19 cellular contexts compared by ENCODE assay signal in genomic region chr1:43716559-43717281, GRCh38. TPM values are rescaled to one million over a fixed set of nuclear protein-coding genes. Genes with fewer than 3 reads are reported as not detected.
DNase-seq lines count a peak whose midpoint lies in the region; TF ChIP-seq lines count a peak whose summit lies in the region.
"Had no signal": no experiment of that assay in that cellular context is flagged by ENCODE, and none has a peak within 500 bp of the region (broad histone marks: within the 10 kb centered on the region; RNA-seq: fewer than 3 reads in every experiment).

No MANE protein-coding gene starts in this region.

- no peak for TF ChIP-seq CTCF in AG10803 (conservative IDR thresholded peaks at IDR 0.05; ENCODE audit: low read length)
- TF ChIP-seq CTCF in fibroblast of mammary gland (conservative IDR thresholded peaks at IDR 0.05; ENCODE audit: control insufficient read depth, insufficient read depth, low read depth, low read length): no peak
- TF ChIP-seq CTCF in osteocyte (IDR thresholded peaks at IDR 0.05): no peak
- TF ChIP-seq CTCF in colonic mucosa (IDR thresholded peaks at IDR 0.05): no peak
- TF ChIP-seq CTCF in nephron progenitor cell (IDR thresholded peaks at IDR 0.05): no peak

- no peak overlapping the region for H3K9ac ChIP-seq in colonic mucosa (ENCODE audit: low read depth in 2 of 2, low read length in 2 of 2)

- H3K27me3 Mint-ChIP-seq in osteocyte (ENCODE audit: unreplicated experiment): no peaks in the 10 kb centered on the region
- no peaks in the 10 kb centered on the region for H3K27me3 Mint-ChIP-seq in activated naive CD4-positive, alpha-beta T cell treated with anti-CD3 and anti-CD28 coated beads, Interleukin-2, amount 10 ng/mL, durations not matched to agents 7 days and 5 days
- no peaks in the 10 kb centered on the region for H3K27me3 Mint-ChIP-seq in nephron progenitor cell (ENCODE audit: low read depth, poor library complexity)

- CTCF ChIA-PET in activated naive CD4-positive, alpha-beta T cell treated with anti-CD3 and anti-CD28 coated beads, Interleukin-2, amount 10 ng/mL, durations not matched to agents 7 days and 5 days (lab: Charles Lee): no interaction called here

- H3K27ac Mint-ChIP-seq in osteocyte (ENCODE audit: unreplicated experiment): peak overlapping the region; percentile 54
- H3K27ac Mint-ChIP-seq in activated naive CD4-positive, alpha-beta T cell treated with anti-CD3 and anti-CD28 coated beads, Interleukin-2, amount 10 ng/mL, durations not matched to agents 7 days and 5 days: no peak overlapping the region
- H3K27ac Mint-ChIP-seq in nephron progenitor cell: no peak overlapping the region
- H3K27ac Mint-ChIP-seq: H9 had no signal

- no peaks in the 10 kb centered on the region for H3K9me3 ChIP-seq in colonic mucosa

- no peak overlapping the region for H3K4me3 Mint-ChIP-seq in osteocyte (ENCODE audit: unreplicated experiment)
- no peak overlapping the region for H3K4me3 Mint-ChIP-seq in activated naive CD4-positive, alpha-beta T cell treated with anti-CD3 and anti-CD28 coated beads, Interleukin-2, amount 10 ng/mL, durations not matched to agents 7 days and 5 days
- no peak overlapping the region for H3K4me3 Mint-ChIP-seq in nephron progenitor cell
- H3K4me3 Mint-ChIP-seq: H9 had no signal

- H3K36me3 Mint-ChIP-seq in osteocyte (ENCODE audit: unreplicated experiment): no peaks in the 10 kb centered on the region
- H3K36me3 Mint-ChIP-seq in activated naive CD4-positive, alpha-beta T cell treated with anti-CD3 and anti-CD28 coated beads, Interleukin-2, amount 10 ng/mL, durations not matched to agents 7 days and 5 days: peaks cover 7% of the 10 kb centered on the region
- no peaks in the 10 kb centered on the region for H3K36me3 Mint-ChIP-seq in nephron progenitor cell (ENCODE audit: low read depth)

- no peaks in the 10 kb centered on the region for H3K36me3 ChIP-seq in colonic mucosa

- H3K27ac ChIP-seq in colonic mucosa: no peak overlapping the region
- H3K27ac ChIP-seq: HL-60 had no signal

- DNase-seq in AG10803 (ENCODE audit: low read depth) (peak; percentile 14), NCI-H69 (lab: John Stamatoyannopoulos, UW) (peak; percentile 3), fibroblast of mammary gland (ENCODE audit: low read depth) (peak; percentile 56), osteocyte (ENCODE audit: extremely low spot score, unreplicated experiment) (no peak), colonic mucosa (no peak), NCI-H526 treated with DMSO at 0.1 percent for 48 hours (lab: John Stamatoyannopoulos, UW) (no peak), nephron progenitor cell (no peak)
- no peak for DNase-seq in activated naive CD4-positive, alpha-beta T cell treated with anti-CD3 and anti-CD28 coated beads, Interleukin-2, amount 10 ng/mL, durations not matched to agents 7 days and 5 days
- DNase-seq: C1 segment of cervical spinal cord, DMS 273 treated with DMSO at 0.1 percent for 48 hours, H9, IMR-90, NCI-H1436, NCI-H2029, NCI-H446 treated with DMSO at 0.1 percent for 48 hours, PC-3, RPMI8226, SIG-M5 had no signal

- H3K4me1 Mint-ChIP-seq in osteocyte (ENCODE audit: unreplicated experiment) (peaks cover 38% of the 10 kb centered on the region), nephron progenitor cell (peaks cover 12% of the 10 kb centered on the region)
- no peaks in the 10 kb centered on the region for H3K4me1 Mint-ChIP-seq in activated naive CD4-positive, alpha-beta T cell treated with anti-CD3 and anti-CD28 coated beads, Interleukin-2, amount 10 ng/mL, durations not matched to agents 7 days and 5 days
- H3K4me1 Mint-ChIP-seq: H9 had no signal

- intact Hi-C loops in colonic mucosa (cut with DNase I): no loop called here

- no peak overlapping the region for H3K4me3 ChIP-seq in AG10803 (ENCODE audit: low read length)
- no peak overlapping the region for H3K4me3 ChIP-seq in fibroblast of mammary gland (ENCODE audit: control insufficient read depth, low read depth, low read length)
- H3K4me3 ChIP-seq in colonic mucosa: no peak overlapping the region

- H3K9me3 Mint-ChIP-seq in osteocyte (ENCODE audit: unreplicated experiment) (no peaks in the 10 kb centered on the region), nephron progenitor cell (no peaks in the 10 kb centered on the region)
- H3K9me3 Mint-ChIP-seq in activated naive CD4-positive, alpha-beta T cell treated with anti-CD3 and anti-CD28 coated beads, Interleukin-2, amount 10 ng/mL, durations not matched to agents 7 days and 5 days: no peaks in the 10 kb centered on the region
- H3K9me3 Mint-ChIP-seq: H9 had no signal

- no peaks in the 10 kb centered on the region for H3K4me1 ChIP-seq in colonic mucosa

- no peaks in the 10 kb centered on the region for H3K27me3 ChIP-seq in colonic mucosa

RNA-seq across cellular contexts. Expression of gene ST3GAL3, which starts 9.4 kb away (rescaled TPM):
- total RNA-seq in osteocyte (23.5 and 26.4 TPM in 2 replicates), colonic mucosa (1 to 10 TPM; 5.1 to 6.0 TPM)

Comparison
In these comparisons a context has a peak if more than half of its experiments do, and no peak if none do; other contexts are left out.
1. DNase-seq: peak in AG10803 (single experiment), NCI-H69 (single experiment) and fibroblast of mammary gland (single experiment); none in osteocyte (single experiment), activated naive CD4-positive, alpha-beta T cell treated with anti-CD3 and anti-CD28 coated beads, Interleukin-2, amount 10 ng/mL, durations not matched to agents 7 days and 5 days (single experiment), colonic mucosa (single experiment), NCI-H526 treated with DMSO at 0.1 percent for 48 hours (single experiment) and nephron progenitor cell (single experiment).